Comparison of ENCODE assay signal across 12 cellular contexts in genomic region chr12:50572760-50573159, GRCh38.
DNase-seq lines count a peak whose midpoint lies in the region; ATAC-seq and TF ChIP-seq lines count a peak whose summit lies in the region.
"Had no signal": no experiment of that assay in that cellular context is flagged by ENCODE, and none has a peak within 500 bp of the region (broad histone marks: within the 10 kb centered on the region; RNA-seq: fewer than 3 reads in every experiment).

No MANE protein-coding gene starts in this region.

- no peak overlapping the region for H3K27ac Mint-ChIP-seq in neural progenitor cell
- H3K27ac Mint-ChIP-seq: activated naive CD8-positive, alpha-beta T cell treated with anti-CD3 and anti-CD28 coated beads, Interleukin-2, amount 50 U/mL, for 24 hours; natural killer cell had no signal

- no peak for TF ChIP-seq POLR2A in vagina (IDR thresholded peaks at IDR 0.05)

- DNase-seq in left ventricle myocardium inferior (no peak), cardiac septum (ENCODE audit: low spot score) (no peak), dorsolateral prefrontal cortex (no peak), neural progenitor cell (ENCODE audit: low spot score) (no peak), vagina (ENCODE audit: extremely low spot score in 2 of 2) (no peak), superior temporal gyrus (ENCODE audit: extremely low spot score) (no peak), HAP-1 (ENCODE audit: low spot score in 2 of 2) (no peak)
- DNase-seq: activated naive CD8-positive, alpha-beta T cell treated with anti-CD3 and anti-CD28 coated beads, Interleukin-2, amount 50 U/mL, for 24 hours; natural killer cell; stimulated activated CD4-positive, alpha-beta T cell treated with anti-CD3 and anti-CD28 coated beads, Interleukin-4, amount 100 ng/mL, for 1 hour; T1000 had no signal

- in situ Hi-C loops in HAP-1 (cut with MboI; ENCODE audit: low sequenced_read_pairs), result no loop called here

- no peak overlapping the region for H3K4me3 Mint-ChIP-seq in neural progenitor cell
- H3K4me3 Mint-ChIP-seq: activated naive CD8-positive, alpha-beta T cell treated with anti-CD3 and anti-CD28 coated beads, Interleukin-2, amount 50 U/mL, for 24 hours; natural killer cell had no signal

- H3K9me3 ChIP-seq in left ventricle myocardium inferior (replicated peaks) (no peaks in the 10 kb centered on the region), neural progenitor cell (ENCODE audit: low read depth) (no peaks in the 10 kb centered on the region), vagina (no peaks in the 10 kb centered on the region), HAP-1 (no peaks in the 10 kb centered on the region)

- no peaks in the 10 kb centered on the region for H3K27me3 Mint-ChIP-seq in neural progenitor cell (ENCODE audit: insufficient read depth, low read depth)
- H3K27me3 Mint-ChIP-seq: activated naive CD8-positive, alpha-beta T cell treated with anti-CD3 and anti-CD28 coated beads, Interleukin-2, amount 50 U/mL, for 24 hours had no signal

- peaks cover under 1% of the 10 kb centered on the region for H3K36me3 Mint-ChIP-seq in neural progenitor cell
- H3K36me3 Mint-ChIP-seq: natural killer cell had no signal

- TF ChIP-seq CTCF in left ventricle myocardium inferior (IDR thresholded peaks at IDR 0.05; ENCODE audit: borderline replicate concordance), result no peak
- no peak for TF ChIP-seq CTCF in dorsolateral prefrontal cortex (IDR thresholded peaks at IDR 0.05 in 54 of 56, conservative IDR thresholded peaks at IDR 0.05 in 2 of 56; ENCODE audit: low read depth in 1 of 56, partially characterized antibody in 56 of 56)
- no peak for TF ChIP-seq CTCF in neural progenitor cell (IDR thresholded peaks at IDR 0.05)
- TF ChIP-seq CTCF in vagina (IDR thresholded peaks at IDR 0.05), result no peak

- H3K79me2 ChIP-seq in neural progenitor cell (ENCODE audit: low read depth), result peaks cover 84% of the 10 kb centered on the region

- peaks cover 19% of the 10 kb centered on the region for H3K4me1 Mint-ChIP-seq in neural progenitor cell

- no peak overlapping the region for H3K9ac ChIP-seq in neural progenitor cell

- H3K9me3 Mint-ChIP-seq in neural progenitor cell, result no peaks in the 10 kb centered on the region
- H3K9me3 Mint-ChIP-seq: activated naive CD8-positive, alpha-beta T cell treated with anti-CD3 and anti-CD28 coated beads, Interleukin-2, amount 50 U/mL, for 24 hours; natural killer cell had no signal

- H2AFZ ChIP-seq in neural progenitor cell (replicated peaks), result no peak overlapping the region

- no peak overlapping the region for H3K4me3 ChIP-seq in left ventricle myocardium inferior
- peak overlapping the region in 2 of 59 donors; percentile 7 to 13 for H3K4me3 ChIP-seq in dorsolateral prefrontal cortex
- H3K4me3 ChIP-seq in neural progenitor cell, result no peak overlapping the region
- H3K4me3 ChIP-seq in vagina, result no peak overlapping the region
- H3K4me3 ChIP-seq in HAP-1, result no peak overlapping the region

- peaks cover 69% of the 10 kb centered on the region for H3K4me1 ChIP-seq in left ventricle myocardium inferior
- peaks cover 57% of the 10 kb centered on the region for H3K4me1 ChIP-seq in neural progenitor cell
- peaks cover 78% of the 10 kb centered on the region for H3K4me1 ChIP-seq in vagina
- H3K4me1 ChIP-seq in HAP-1, result peaks cover 39% of the 10 kb centered on the region

- ATAC-seq in HG03520 (IDR thresholded peaks at IDR 0.05; ENCODE audit: unreplicated experiment), result no peak
- ATAC-seq: activated naive CD8-positive, alpha-beta T cell treated with anti-CD3 and anti-CD28 coated beads, Interleukin-2, amount 50 U/mL, for 24 hours; natural killer cell had no signal

- H4K20me1 ChIP-seq in neural progenitor cell (ENCODE audit: low read depth), result peaks cover 17% of the 10 kb centered on the region

- H3K27ac ChIP-seq in left ventricle myocardium inferior (replicated peaks) (peak overlapping the region; percentile 21), dorsolateral prefrontal cortex (peak overlapping the region in 57 of 59 donors; percentile 2 to 86 (median 67)), neural progenitor cell (no peak overlapping the region), vagina (peak overlapping the region; percentile 10)

- H3F3A ChIP-seq in neural progenitor cell (ENCODE audit: low read depth), result peaks cover 20% of the 10 kb centered on the region

- no peaks in the 10 kb centered on the region for H3K36me3 ChIP-seq in left ventricle myocardium inferior
- H3K36me3 ChIP-seq in neural progenitor cell, result no peaks in the 10 kb centered on the region
- H3K36me3 ChIP-seq in vagina, result no peaks in the 10 kb centered on the region
- H3K36me3 ChIP-seq in HAP-1 (replicated peaks), result no peaks in the 10 kb centered on the region

- H3K27me3 ChIP-seq in left ventricle myocardium inferior (ENCODE audit: low read depth), result no peaks in the 10 kb centered on the region
- no peaks in the 10 kb centered on the region for H3K27me3 ChIP-seq in dorsolateral prefrontal cortex
- H3K27me3 ChIP-seq in neural progenitor cell, result no peaks in the 10 kb centered on the region
- H3K27me3 ChIP-seq in vagina, result no peaks in the 10 kb centered on the region
- no peaks in the 10 kb centered on the region for H3K27me3 ChIP-seq in HAP-1 (ENCODE audit: low read depth)

- intact Hi-C loops in left ventricle myocardium inferior (cut with micrococcal nuclease), result loop anchor here (10.0 kb wide), 1 partner anchor 48 kb away; no protein-coding TSS in a partner anchor
- intact Hi-C loops in cardiac septum (cut with DNase I), result no loop called here
- intact Hi-C loops in dorsolateral prefrontal cortex (cut with DNase I), result loop anchor here (5.0 to 10.0 kb wide), 2 partner anchors 65 to 68 kb away; partner anchors contain the start of gene DIP2B (in 1 of the 2)
- intact Hi-C loops in vagina (cut with DNase I), result no loop called here

- peak overlapping the region; percentile 10 for H3K4me2 ChIP-seq in neural progenitor cell

Comparison
In these comparisons a context has a peak if more than half of its experiments do, and no peak if none do; other contexts are left out.
1. intact Hi-C loops: an anchor here in left ventricle myocardium inferior (10.0 kb wide) and dorsolateral prefrontal cortex (5.0 to 10.0 kb wide); none called in cardiac septum and vagina.